Comparison of ENCODE assay signal across 27 cellular contexts in the genomic region with DNA sequence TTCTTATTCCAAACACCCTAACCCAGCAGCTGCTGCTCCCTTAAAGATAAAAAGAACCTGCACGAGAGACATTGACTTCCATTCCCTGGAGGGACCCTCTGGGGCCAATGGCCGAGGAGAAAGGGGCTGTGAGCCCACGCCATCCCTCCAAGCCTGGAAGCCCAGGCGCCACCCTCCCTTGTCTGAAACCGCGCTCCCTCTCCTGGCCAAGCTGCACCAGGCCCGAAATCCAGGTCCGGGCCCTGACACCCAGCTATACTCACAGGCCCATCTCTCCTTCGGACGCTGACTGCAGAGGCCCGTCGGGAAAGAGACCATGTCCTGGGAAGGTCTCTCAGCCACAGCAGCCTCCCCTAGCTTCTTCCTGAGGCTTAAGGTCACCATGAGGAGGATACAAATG.
"Had no signal": no experiment of that assay in that cellular context is flagged by ENCODE, and none has a peak within 500 bp of the region (broad histone marks: within the 10 kb centered on the region; RNA-seq: fewer than 3 reads in every experiment).

No MANE protein-coding gene starts in this region.

- H3K9me3 ChIP-seq: colonic mucosa, gastroesophageal sphincter, heart right ventricle, left lung, neutrophil, right lobe of liver, stomach, thyroid gland had no signal

- DNase-seq: colonic mucosa; effector CD8-positive, alpha-beta T cell; endodermal cell; foreskin fibroblast; heart right ventricle; hippocampal formation; left cardiac atrium; mammary epithelial cell; natural killer cell; right lobe of liver; small intestine; stimulated activated CD4-positive, alpha-beta T cell treated with anti-CD3 and anti-CD28 coated beads, Interleukin-12 subunit alpha, Interleukin-12 subunit beta, amount 100 ng/mL, for 4 hours; stimulated activated CD4-positive, alpha-beta T cell treated with anti-CD3 and anti-CD28 coated beads, Interleukin-1b, Interleukin-23, amount 100 ng/mL, for 48 hours; stimulated activated CD4-positive, alpha-beta T cell treated with anti-CD3 and anti-CD28 coated beads, Interleukin-4, amount 100 ng/mL, for 1 hour; stimulated activated CD8-positive, alpha-beta memory T cell treated with anti-CD3 and anti-CD28 coated beads, Interleukin-4, amount 100 ng/mL, for 48 hours; stimulated activated naive CD4-positive, alpha-beta T cell treated with Interleukin-2 at 50 U/mL for 16 hours; stomach; thyroid gland had no signal

- H3K4me1 Mint-ChIP-seq: natural killer cell had no signal

- H2AFZ ChIP-seq: parathyroid adenoma had no signal

- H3K9ac ChIP-seq: parathyroid adenoma had no signal

- H3K36me3 ChIP-seq: colonic mucosa, gastroesophageal sphincter, heart right ventricle, left lung, neutrophil, right lobe of liver, stomach, thyroid gland had no signal

- H3K4me1 ChIP-seq: gastroesophageal sphincter, heart right ventricle, left lung, parathyroid adenoma, right lobe of liver, thyroid gland had no signal

- H3K27ac ChIP-seq: colonic mucosa, epithelial cell of prostate, gastroesophageal sphincter, heart right ventricle, left lung, neutrophil, parathyroid adenoma, right lobe of liver, stomach, thyroid gland had no signal

- H3K4me3 Mint-ChIP-seq: dendritic cell treated with granulocyte-macrophage colony-stimulating factor and Interleukin-4, amounts not matched to agents 40 ng/mL and 50 ng/mL, for 4 days; endodermal cell; natural killer cell; type B pancreatic cell had no signal

- H3K4me3 ChIP-seq: colonic mucosa, gastroesophageal sphincter, heart right ventricle, left lung, right lobe of liver, stomach, thyroid gland had no signal

- H3K9me3 Mint-ChIP-seq: dendritic cell treated with granulocyte-macrophage colony-stimulating factor and Interleukin-4, amounts not matched to agents 40 ng/mL and 50 ng/mL, for 4 days; endodermal cell; natural killer cell; type B pancreatic cell had no signal

- H3K27me3 Mint-ChIP-seq: dendritic cell treated with granulocyte-macrophage colony-stimulating factor and Interleukin-4, amounts not matched to agents 40 ng/mL and 50 ng/mL, for 4 days had no signal

- H3K36me3 Mint-ChIP-seq: natural killer cell, type B pancreatic cell had no signal

- H3K27ac Mint-ChIP-seq: dendritic cell treated with granulocyte-macrophage colony-stimulating factor and Interleukin-4, amounts not matched to agents 40 ng/mL and 50 ng/mL, for 4 days; endodermal cell; natural killer cell; progenitor cell of endocrine pancreas; type B pancreatic cell had no signal

- ATAC-seq: esophagus mucosa, gastroesophageal sphincter, left cardiac atrium, left lung, natural killer cell, right lobe of liver had no signal

- H3K27me3 ChIP-seq: colonic mucosa, neutrophil, right lobe of liver, thyroid gland had no signal
